Comparison of ENCODE assay signal across 9 cellular contexts in the genomic region with DNA sequence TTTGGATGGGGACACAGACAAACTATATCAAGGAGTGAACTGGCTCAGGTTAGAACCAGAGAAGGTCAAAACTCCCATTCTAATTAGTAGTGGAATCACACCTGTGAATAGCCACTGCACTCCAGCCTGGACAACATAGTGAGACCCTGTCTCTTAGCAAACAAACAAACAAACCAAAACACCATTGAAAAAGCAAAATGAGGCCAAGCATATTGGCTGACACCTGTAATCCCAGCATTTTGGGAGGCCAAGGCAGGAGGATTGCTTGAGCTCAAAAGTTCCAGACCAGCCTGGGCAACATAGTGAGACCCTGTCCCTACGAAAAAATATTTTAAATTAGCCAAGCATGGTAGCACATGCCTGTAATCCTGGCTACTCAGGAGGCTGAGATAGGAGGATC.
"Had no signal": no experiment of that assay in that cellular context is flagged by ENCODE, and none has a peak within 500 bp of the region (broad histone marks: within the 10 kb centered on the region; RNA-seq: fewer than 3 reads in every experiment).

No MANE protein-coding gene starts in this region.

- DNase-seq: GM23248, GOT3, H9, HCEC 1CT, HFFc6, IMR-90, KBM-7 had no signal

- H3K9me3 Mint-ChIP-seq: H9, HFFc6 had no signal

- H3K4me1 Mint-ChIP-seq: H9 had no signal

- H3K4me3 ChIP-seq: GM23248 had no signal

- H2AFZ ChIP-seq: GM23248 had no signal

- H3K4me2 ChIP-seq: KMS-11 had no signal

- H3K27ac Mint-ChIP-seq: H9, HFFc6 had no signal

- H3K27ac ChIP-seq: GM23248, HL-60, KMS-11 had no signal

- H3K9ac ChIP-seq: GM23248, KMS-11 had no signal

- H3K4me3 Mint-ChIP-seq: H9, HFFc6 had no signal
